Comparison of ENCODE assay signal across 15 cellular contexts in the genomic region with DNA sequence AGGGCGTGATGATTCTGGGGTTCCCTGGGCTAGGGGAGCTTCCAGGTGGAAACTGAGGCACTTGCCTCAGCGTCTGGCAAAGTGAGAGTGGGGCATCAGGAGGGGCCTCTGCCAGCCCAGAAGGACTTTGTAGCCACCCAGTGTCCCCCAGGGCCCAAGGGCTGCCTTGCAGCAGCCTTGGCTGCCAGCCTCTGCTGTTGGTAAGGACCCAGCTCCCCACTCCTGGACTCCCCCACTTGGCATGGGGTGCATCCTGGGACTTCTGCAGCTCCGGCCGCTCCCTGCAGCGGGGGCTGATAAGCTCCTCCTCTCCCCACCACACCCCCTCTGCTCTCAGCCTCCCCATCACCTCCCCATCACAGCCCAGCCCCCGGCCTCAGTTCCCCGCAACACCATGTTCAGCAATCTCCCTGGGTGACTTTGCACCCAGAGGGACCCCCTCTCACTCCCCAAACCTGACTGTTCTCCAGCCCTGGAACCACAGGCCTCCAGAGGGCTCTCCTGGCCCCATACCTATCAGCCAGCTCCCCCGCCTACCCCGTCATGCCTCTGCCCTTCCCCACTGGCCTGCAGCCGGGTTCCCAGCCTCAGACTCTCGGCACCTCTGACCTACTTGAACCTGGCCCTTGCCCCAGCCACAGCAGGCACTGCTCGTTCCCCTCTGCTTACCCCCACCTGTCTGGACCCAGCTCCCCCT.
A peak's percentile ranks its signal among the peaks of the same experiment; 100 is the strongest.
DNase-seq lines count a peak whose midpoint lies in the region; ATAC-seq, FAIRE-seq and TF ChIP-seq lines count a peak whose summit lies in the region.
"Had no signal": no experiment of that assay in that cellular context is flagged by ENCODE, and none has a peak within 500 bp of the region (broad histone marks: within the 10 kb centered on the region; RNA-seq: fewer than 3 reads in every experiment).

No MANE protein-coding gene starts in this region.

- no peaks in the 10 kb centered on the region for H3K27me3 ChIP-seq in CD8-positive, alpha-beta T cell (ENCODE audit: insufficient read depth, low read length)
- H3K27me3 ChIP-seq in psoas muscle (ENCODE audit: insufficient read depth in 3 of 3, low read length in 2 of 3) (peaks cover 0 to 19% (median 8%) of the 10 kb centered on the region in 3 donors), MG63 (no peaks in the 10 kb centered on the region)

- POLR2A ChIA-PET in CD8-positive, alpha-beta T cell (lab: Charles Lee): no interaction called here
- POLR2A ChIA-PET in RWPE1 (lab: Yijun Ruan, JAX; ENCODE audit: low non-redundant PET): no interaction called here

- no peak overlapping the region for H3K4me3 ChIP-seq in CD8-positive, alpha-beta T cell (ENCODE audit: low read depth, low read length)
- H3K4me3 ChIP-seq in psoas muscle (no peak overlapping the region), MG63 (no peak overlapping the region)
- H3K4me3 ChIP-seq: GM23248 had no signal

- intact Hi-C loops in CD8-positive, alpha-beta T cell (cut with DNase I, micrococcal nuclease): no loop called here
- intact Hi-C loops in left ventricle myocardium superior (cut with micrococcal nuclease) (no loop called here), psoas muscle (cut with DNase I) (no loop called here)

- H3K36me3 ChIP-seq in CD8-positive, alpha-beta T cell (ENCODE audit: insufficient read depth, low read length): no peaks in the 10 kb centered on the region
- H3K36me3 ChIP-seq in psoas muscle (ENCODE audit: insufficient read depth in 1 of 2, low read depth in 1 of 2): no peaks in the 10 kb centered on the region
- H3K36me3 ChIP-seq in MG63: no peaks in the 10 kb centered on the region

- WGBS in psoas muscle, 3 donors: 79 to 87% (median 86%) methylated on average over 9 to 12 of the region's 12 CpGs

- peak overlapping the region; percentile 41 for H3K27ac Mint-ChIP-seq in CD8-positive, alpha-beta T cell
- H3K27ac Mint-ChIP-seq: CD14-positive monocyte had no signal

- H3K27me3 Mint-ChIP-seq in CD8-positive, alpha-beta T cell (ENCODE audit: low read depth): peaks cover 8% of the 10 kb centered on the region

- TF ChIP-seq CTCF in CD8-positive, alpha-beta T cell (IDR thresholded peaks at IDR 0.05): no peak
- TF ChIP-seq CTCF in RWPE1 (conservative IDR thresholded peaks at IDR 0.05; ENCODE audit: low read depth): no peak
- no peak for TF ChIP-seq CTCF in psoas muscle (IDR thresholded peaks at IDR 0.05)

- CTCF ChIA-PET in CD8-positive, alpha-beta T cell (lab: Charles Lee): no interaction called here
- CTCF ChIA-PET in RWPE1 (lab: Yijun Ruan, JAX): interaction anchor here (0.6 kb wide), 1 partner anchor 26 kb away, joined by 3 read pairs; no protein-coding TSS in a partner anchor

- no peaks in the 10 kb centered on the region for H3K4me1 ChIP-seq in CD8-positive, alpha-beta T cell (ENCODE audit: insufficient read depth, low read length)
- no peaks in the 10 kb centered on the region for H3K4me1 ChIP-seq in psoas muscle

- peaks cover 4% of the 10 kb centered on the region for H3K4me1 Mint-ChIP-seq in CD8-positive, alpha-beta T cell (ENCODE audit: low read depth)
- H3K4me1 Mint-ChIP-seq: CD14-positive monocyte had no signal

- no peaks in the 10 kb centered on the region for H3K36me3 Mint-ChIP-seq in CD8-positive, alpha-beta T cell
- H3K36me3 Mint-ChIP-seq: CD14-positive monocyte had no signal

- H3K9me3 Mint-ChIP-seq in CD8-positive, alpha-beta T cell: no peaks in the 10 kb centered on the region
- H3K9me3 Mint-ChIP-seq: CD14-positive monocyte had no signal

- H3K27ac ChIP-seq in CD8-positive, alpha-beta T cell (ENCODE audit: low read depth, low read length): no peak overlapping the region
- 0 out of 2 replicates have a peak overlapping the region, but pooled peaks have one; percentile 22 for H3K27ac ChIP-seq in RWPE1
- H3K27ac ChIP-seq in psoas muscle: no peak overlapping the region
- H3K27ac ChIP-seq: GM23248 had no signal

- no peak for ATAC-seq in CD8-positive, alpha-beta T cell
- no peak for ATAC-seq in left ventricle myocardium superior
- ATAC-seq in psoas muscle: peak in 1 of 4 donors; percentile 33

- H3K9me3 ChIP-seq in CD8-positive, alpha-beta T cell (ENCODE audit: low read length): no peaks in the 10 kb centered on the region
- H3K9me3 ChIP-seq in psoas muscle (no peaks in the 10 kb centered on the region), MG63 (no peaks in the 10 kb centered on the region)

- DNase-seq in CD8-positive, alpha-beta T cell: no peak
- DNase-seq in RWPE1 (ENCODE audit: low spot score): no peak
- DNase-seq in left ventricle myocardium superior: peak; percentile 9
- DNase-seq in psoas muscle: peak; percentile 5 to 44
- no peak for DNase-seq in MG63
- DNase-seq in pons (ENCODE audit: low spot score): no peak
- no peak for DNase-seq in cerebellum (ENCODE audit: low spot score)
- DNase-seq in GM12891 (ENCODE audit: insufficient read length, low spot score): no peak
- DNase-seq: Caco-2; GM23248; MV-4-11; NCI-H1417 treated with DMSO at 0.1 percent for 48 hours; NCI-H1930; NK-92 treated with Interleukin-12 subunit alpha and Interleukin-12 subunit beta, amount 100 ng/mL, for 24 hours had no signal

- H3K4me3 Mint-ChIP-seq in CD8-positive, alpha-beta T cell: no peak overlapping the region
- H3K4me3 Mint-ChIP-seq: CD14-positive monocyte had no signal

- TF ChIP-seq POLR2A in GM12891 (IDR thresholded peaks at IDR 0.05; ENCODE audit: low read depth, low read length): no peak

- FAIRE-seq in GM12891 (lab: Jason Lieb, UNC): no peak

TF ChIP-seq in GM12891, 5 proteins besides CTCF, POLR2A, EP300 and RAD21:
- TF ChIP-seq POLR2AphosphoS5 (IDR thresholded peaks at IDR 0.05; ENCODE audit: low read depth, low read length) (no peak), POU2F2 (IDR thresholded peaks at IDR 0.05; ENCODE audit: low read depth, low read length) (no peak), SPI1 (IDR thresholded peaks at IDR 0.05; ENCODE audit: low read depth, low read length) (no peak), PAX5 (IDR thresholded peaks at IDR 0.05; ENCODE audit: insufficient read depth, low read length, severe bottlenecking) (no peak), TAF1 (IDR thresholded peaks at IDR 0.05; ENCODE audit: low read depth, low read length) (no peak)

Comparison
In these comparisons a context has a peak if more than half of its experiments do, and no peak if none do; other contexts are left out.
1. DNase-seq: peak in left ventricle myocardium superior (single experiment) and psoas muscle (2 of 2); none in CD8-positive, alpha-beta T cell (0 of 7), RWPE1 (single experiment), MG63 (single experiment), pons (single experiment), cerebellum (single experiment) and GM12891 (single experiment).